8 cellular contexts compared by ENCODE assay signal in genomic region chr2:38528008-38528442, GRCh38.
DNase-seq lines count a peak whose midpoint lies in the region; ATAC-seq and TF ChIP-seq lines count a peak whose summit lies in the region.

No MANE protein-coding gene starts in this region.

- H3K27ac ChIP-seq in esophagus squamous epithelium, result peak overlapping the region; percentile 12 to 78 (median 56)
- peak overlapping the region; percentile 25 to 68 for H3K27ac ChIP-seq in testis

- peaks cover 0 to 19% (median 0%) of the 10 kb centered on the region in 3 donors for H3K4me1 ChIP-seq in esophagus squamous epithelium
- H3K4me1 ChIP-seq in testis, result no peaks in the 10 kb centered on the region

- no peak for TF ChIP-seq CTCF in esophagus squamous epithelium (IDR thresholded peaks at IDR 0.05)
- no peak for TF ChIP-seq CTCF in testis (IDR thresholded peaks at IDR 0.05)

- 0 to 5% methylated on average over 14 to 17 of the region's 27 CpGs for WGBS in esophagus squamous epithelium, 2 donors
- WGBS in testis, 2 donors, result 0 to 1% methylated on average over 27 of the region's 27 CpGs

- H3K4me1 Mint-ChIP-seq in activated CD8-positive, alpha-beta memory T cell treated with anti-CD3 and anti-CD28 coated beads, Interleukin-2, amount 10 ng/mL, durations not matched to agents 7 days and 5 days, result peaks cover 7% of the 10 kb centered on the region
- no peaks in the 10 kb centered on the region for H3K4me1 Mint-ChIP-seq in natural killer cell treated with Interleukin-12 subunit alpha and Interleukin-12 subunit beta and Interleukin-15 and Interleukin-18, amount 100 ng/mL, for 72 hours (ENCODE audit: low read depth in 2 of 2)

- intact Hi-C loops in esophagus squamous epithelium (cut with DNase I), result no loop called here
- intact Hi-C loops in testis (cut with DNase I; ENCODE audit: low total_unique reads), result no loop called here

- H3K9me3 ChIP-seq in esophagus squamous epithelium, result no peaks in the 10 kb centered on the region
- H3K9me3 ChIP-seq in testis, result no peaks in the 10 kb centered on the region

- peak overlapping the region; percentile 26 to 66 (median 42) for H3K4me3 ChIP-seq in esophagus squamous epithelium
- peak overlapping the region; percentile 46 to 53 for H3K4me3 ChIP-seq in testis

- H3K27me3 Mint-ChIP-seq in activated CD8-positive, alpha-beta memory T cell treated with anti-CD3 and anti-CD28 coated beads, Interleukin-2, amount 10 ng/mL, durations not matched to agents 7 days and 5 days, result peaks cover 34% of the 10 kb centered on the region
- peaks cover 30 to 45% of the 10 kb centered on the region in 2 donors for H3K27me3 Mint-ChIP-seq in natural killer cell treated with Interleukin-12 subunit alpha and Interleukin-12 subunit beta and Interleukin-15 and Interleukin-18, amount 100 ng/mL, for 72 hours

- H3K36me3 ChIP-seq in esophagus squamous epithelium, result no peaks in the 10 kb centered on the region
- no peaks in the 10 kb centered on the region for H3K36me3 ChIP-seq in testis (ENCODE audit: low read depth, missing control alignments)

- CTCF ChIA-PET in activated CD8-positive, alpha-beta memory T cell treated with anti-CD3 and anti-CD28 coated beads, Interleukin-2, amount 10 ng/mL, durations not matched to agents 7 days and 5 days (lab: Charles Lee), result interaction anchor here (0.6 to 0.9 kb wide), 3 partner anchors 20 to 633 kb away, joined by 3 to 5 read pairs (median 3); no protein-coding TSS in a partner anchor

- no peak overlapping the region for H3K27ac Mint-ChIP-seq in activated CD8-positive, alpha-beta memory T cell treated with anti-CD3 and anti-CD28 coated beads, Interleukin-2, amount 10 ng/mL, durations not matched to agents 7 days and 5 days
- H3K27ac Mint-ChIP-seq in natural killer cell treated with Interleukin-12 subunit alpha and Interleukin-12 subunit beta and Interleukin-15 and Interleukin-18, amount 100 ng/mL, for 72 hours, result no peak overlapping the region

- no peaks in the 10 kb centered on the region for H3K9me3 Mint-ChIP-seq in activated CD8-positive, alpha-beta memory T cell treated with anti-CD3 and anti-CD28 coated beads, Interleukin-2, amount 10 ng/mL, durations not matched to agents 7 days and 5 days (ENCODE audit: low read depth)
- H3K9me3 Mint-ChIP-seq in natural killer cell treated with Interleukin-12 subunit alpha and Interleukin-12 subunit beta and Interleukin-15 and Interleukin-18, amount 100 ng/mL, for 72 hours, result no peaks in the 10 kb centered on the region

- DNase-seq in GM03348 (ENCODE audit: low spot score) (peak; percentile 83), NCI-H1694 treated with DMSO at 0.1 percent for 48 hours (lab: John Stamatoyannopoulos, UW) (peak; percentile 75), esophagus squamous epithelium (lab: John Stamatoyannopoulos, UW) (no peak), testis (peak; percentile 57), GM19240 (ENCODE audit: insufficient read length, low spot score) (no peak), NK-92 (lab: John Stamatoyannopoulos, UW; ENCODE audit: unreplicated experiment) (no peak)
- DNase-seq in activated CD8-positive, alpha-beta memory T cell treated with anti-CD3 and anti-CD28 coated beads, Interleukin-2, amount 10 ng/mL, durations not matched to agents 7 days and 5 days, result peak; percentile 66
- no peak for DNase-seq in natural killer cell treated with Interleukin-12 subunit alpha and Interleukin-12 subunit beta and Interleukin-15 and Interleukin-18, amount 100 ng/mL, for 72 hours (ENCODE audit: low spot score)

- no peaks in the 10 kb centered on the region for H3K36me3 Mint-ChIP-seq in activated CD8-positive, alpha-beta memory T cell treated with anti-CD3 and anti-CD28 coated beads, Interleukin-2, amount 10 ng/mL, durations not matched to agents 7 days and 5 days
- no peaks in the 10 kb centered on the region for H3K36me3 Mint-ChIP-seq in natural killer cell treated with Interleukin-12 subunit alpha and Interleukin-12 subunit beta and Interleukin-15 and Interleukin-18, amount 100 ng/mL, for 72 hours

- H3K27me3 ChIP-seq in esophagus squamous epithelium, result peaks cover 0 to 7% (median 0%) of the 10 kb centered on the region in 4 donors
- H3K27me3 ChIP-seq in testis, result no peaks in the 10 kb centered on the region

- peak; percentile 71 for ATAC-seq in activated CD8-positive, alpha-beta memory T cell treated with anti-CD3 and anti-CD28 coated beads, Interleukin-2, amount 10 ng/mL, durations not matched to agents 7 days and 5 days
- ATAC-seq in natural killer cell treated with Interleukin-12 subunit alpha and Interleukin-12 subunit beta and Interleukin-15 and Interleukin-18, amount 100 ng/mL, for 72 hours, result peak; percentile 37 to 70

- TF ChIP-seq POLR2A in esophagus squamous epithelium (IDR thresholded peaks at IDR 0.05), result no peak
- TF ChIP-seq POLR2A in testis (IDR thresholded peaks at IDR 0.05), result no peak

- H3K4me3 Mint-ChIP-seq in activated CD8-positive, alpha-beta memory T cell treated with anti-CD3 and anti-CD28 coated beads, Interleukin-2, amount 10 ng/mL, durations not matched to agents 7 days and 5 days, result peak overlapping the region; percentile 49
- no peak overlapping the region for H3K4me3 Mint-ChIP-seq in natural killer cell treated with Interleukin-12 subunit alpha and Interleukin-12 subunit beta and Interleukin-15 and Interleukin-18, amount 100 ng/mL, for 72 hours

Comparison
In these comparisons a context has a peak if more than half of its experiments do, and no peak if none do; other contexts are left out.
1. DNase-seq: peak in GM03348 (single experiment), NCI-H1694 treated with DMSO at 0.1 percent for 48 hours (single experiment), activated CD8-positive, alpha-beta memory T cell treated with anti-CD3 and anti-CD28 coated beads, Interleukin-2, amount 10 ng/mL, durations not matched to agents 7 days and 5 days (single experiment) and testis (single experiment); none in esophagus squamous epithelium (single experiment), natural killer cell treated with Interleukin-12 subunit alpha and Interleukin-12 subunit beta and Interleukin-15 and Interleukin-18, amount 100 ng/mL, for 72 hours (single experiment), GM19240 (single experiment) and NK-92 (single experiment).